In genomic region chr4:136864580-136865185, GRCh38 we compare ENCODE assay signal across 8 cellular contexts.
DNase-seq lines count a peak whose midpoint lies in the region; ATAC-seq and TF ChIP-seq lines count a peak whose summit lies in the region.

No MANE protein-coding gene starts in this region.

- in situ Hi-C loops in brain microvascular endothelial cell (cut with HindIII; ENCODE audit: low pct_ligation_motif_present, low sequenced_read_pairs): no loop called here

- H3K27ac ChIP-seq in brain microvascular endothelial cell: no peak overlapping the region
- no peak overlapping the region for H3K27ac ChIP-seq in upper lobe of left lung

- TF ChIP-seq POLR2A in upper lobe of left lung (IDR thresholded peaks at IDR 0.05): no peak

- peak; percentile 14 for DNase-seq in activated CD4-positive, alpha-beta T cell treated with anti-CD3 and anti-CD28 coated beads for 48 hours
- no peak for DNase-seq in activated CD4-positive, alpha-beta T cell treated with anti-CD3 and anti-CD28 coated beads for 1 hour
- DNase-seq in NCI-H748 treated with DMSO at 0.1 percent for 48 hours (lab: John Stamatoyannopoulos, UW) (peak; percentile 49), brain microvascular endothelial cell (peak; percentile 77), kidney tubule cell (ENCODE audit: low spot score) (peak; percentile 80), upper lobe of left lung (no peak)

- H3K9me3 ChIP-seq in upper lobe of left lung: no peaks in the 10 kb centered on the region

- TF ChIP-seq CTCF in brain microvascular endothelial cell (IDR thresholded peaks at IDR 0.05; ENCODE audit: low read depth, low read length, missing control alignments) (peak; percentile 68), upper lobe of left lung (IDR thresholded peaks at IDR 0.05) (peak; percentile 20 to 66 (median 54))

- ATAC-seq in GM21447 (IDR thresholded peaks at IDR 0.05; ENCODE audit: unreplicated experiment): peak; percentile 94
- ATAC-seq in HG03571 (IDR thresholded peaks at IDR 0.05; ENCODE audit: unreplicated experiment): peak; percentile 81
- ATAC-seq in upper lobe of left lung (ENCODE audit: low FRiP score in 2 of 2): peak in 1 of 2 donors; percentile 89

- no peak for TF ChIP-seq EP300 in upper lobe of left lung (IDR thresholded peaks at IDR 0.05)

- no peaks in the 10 kb centered on the region for H3K36me3 ChIP-seq in brain microvascular endothelial cell (replicated peaks)
- H3K36me3 ChIP-seq in upper lobe of left lung: no peaks in the 10 kb centered on the region

- H3K27me3 ChIP-seq in brain microvascular endothelial cell (replicated peaks): no peaks in the 10 kb centered on the region
- H3K27me3 ChIP-seq in upper lobe of left lung: no peaks in the 10 kb centered on the region

- H3K4me3 ChIP-seq in brain microvascular endothelial cell (ENCODE audit: low read depth, low read length) (no peak overlapping the region), upper lobe of left lung (no peak overlapping the region)

- 0 to 3% methylated on average over 2 of the region's 2 CpGs for WGBS in upper lobe of left lung, 2 donors

- no peaks in the 10 kb centered on the region for H3K4me1 ChIP-seq in upper lobe of left lung

Comparison
In these comparisons a context has a peak if more than half of its experiments do, and no peak if none do; other contexts are left out.
1. DNase-seq: peak in activated CD4-positive, alpha-beta T cell treated with anti-CD3 and anti-CD28 coated beads for 48 hours (single experiment), NCI-H748 treated with DMSO at 0.1 percent for 48 hours (single experiment), brain microvascular endothelial cell (single experiment) and kidney tubule cell (single experiment); none in activated CD4-positive, alpha-beta T cell treated with anti-CD3 and anti-CD28 coated beads for 1 hour (single experiment) and upper lobe of left lung (0 of 2).